In the genomic region with DNA sequence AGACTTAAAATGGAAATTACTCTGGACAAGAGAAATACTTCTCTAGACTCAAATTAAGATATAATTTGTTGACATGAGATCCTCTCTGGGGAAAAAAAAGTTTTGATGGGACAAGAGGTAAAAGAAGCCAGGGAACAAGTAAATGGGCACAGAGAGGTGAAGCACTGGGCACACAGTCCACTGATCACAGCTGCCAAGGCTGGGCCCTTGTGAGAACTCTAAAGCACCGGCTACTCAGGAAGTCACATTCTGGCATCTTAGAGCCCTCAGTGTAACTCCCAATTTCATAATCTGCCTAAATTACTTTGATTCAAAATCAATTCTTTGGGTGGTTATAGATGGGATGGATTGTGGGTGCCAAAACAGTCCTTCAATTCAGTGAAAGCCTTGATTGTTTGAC, we compare ENCODE assay signal across 23 cellular contexts.
DNase-seq lines count a peak whose midpoint lies in the region; ATAC-seq, FAIRE-seq and TF ChIP-seq lines count a peak whose summit lies in the region.
"Had no signal": no experiment of that assay in that cellular context is flagged by ENCODE, and none has a peak within 500 bp of the region (broad histone marks: within the 10 kb centered on the region; RNA-seq: fewer than 3 reads in every experiment).

No MANE protein-coding gene starts in this region.

- H3K4me1 ChIP-seq in SK-N-SH (ENCODE audit: control insufficient read depth in 1 of 2, insufficient read depth in 2 of 2, low read depth in 1 of 2, low read length in 1 of 2) (peaks cover 22 to 24% of the 10 kb centered on the region in 2 experiments; a peak in 3 of 4 replicates), aorta (ENCODE audit: control insufficient read depth in 1 of 2, insufficient read depth in 2 of 2, low read length in 2 of 2) (peaks cover 0 to 3% of the 10 kb centered on the region in 2 donors)
- H3K4me1 ChIP-seq: BLaER1 treated with 17β-estradiol and CSF1 and Interleukin-3, amounts not matched to agents 10 nM and 100 nM; spleen had no signal

- H3K36me3 ChIP-seq in SK-N-SH (replicated peaks in 1 of 2; ENCODE audit: control insufficient read depth in 1 of 2, insufficient read depth in 2 of 2, low read length in 1 of 2): no peaks in the 10 kb centered on the region
- no peaks in the 10 kb centered on the region for H3K36me3 ChIP-seq in aorta (ENCODE audit: control insufficient read depth in 1 of 2, insufficient read depth in 2 of 2, low read length in 1 of 2)
- H3K36me3 ChIP-seq: BLaER1 treated with 17β-estradiol and CSF1 and Interleukin-3, amounts not matched to agents 10 nM and 100 nM; heart left ventricle; spleen had no signal

- H3K4me3 ChIP-seq in SK-N-SH (ENCODE audit: low read depth in 2 of 2, low read length in 1 of 2) (no peak overlapping the region), aorta (ENCODE audit: low read length in 2 of 2) (no peak overlapping the region), dorsolateral prefrontal cortex (no peak overlapping the region)
- H3K4me3 ChIP-seq: BLaER1 treated with 17β-estradiol and CSF1 and Interleukin-3, amounts not matched to agents 10 nM and 100 nM; heart left ventricle; mucosa of descending colon; spleen had no signal

- H4K20me1 ChIP-seq in SK-N-SH (ENCODE audit: insufficient read depth): no peaks in the 10 kb centered on the region
- H4K20me1 ChIP-seq: BLaER1 treated with 17β-estradiol and CSF1 and Interleukin-3, amounts not matched to agents 10 nM and 100 nM had no signal

- no peak overlapping the region for H3K9ac ChIP-seq in SK-N-SH
- H3K9ac ChIP-seq: BLaER1 treated with 17β-estradiol and CSF1 and Interleukin-3, amounts not matched to agents 10 nM and 100 nM had no signal

- peak overlapping the region in 1 of 2 experiments; percentile 89; a peak in 2 of 4 replicates for H3K27ac ChIP-seq in SK-N-SH (ENCODE audit: low read depth in 2 of 2, low read length in 1 of 2)
- no peak overlapping the region for H3K27ac ChIP-seq in aorta (ENCODE audit: low read depth in 1 of 2, low read length in 2 of 2)
- H3K27ac ChIP-seq in dorsolateral prefrontal cortex: no peak overlapping the region
- H3K27ac ChIP-seq: BLaER1 treated with 17β-estradiol and CSF1 and Interleukin-3, amounts not matched to agents 10 nM and 100 nM; heart left ventricle; spleen had no signal

- H3K27me3 ChIP-seq in SK-N-SH (ENCODE audit: insufficient read depth) (no peaks in the 10 kb centered on the region), aorta (ENCODE audit: control insufficient read depth in 1 of 2, insufficient read depth in 2 of 2, low read length in 1 of 2) (no peaks in the 10 kb centered on the region), dorsolateral prefrontal cortex (no peaks in the 10 kb centered on the region)
- H3K27me3 ChIP-seq: BLaER1 treated with 17β-estradiol and CSF1 and Interleukin-3, amounts not matched to agents 10 nM and 100 nM; heart left ventricle; spleen had no signal

- no peak for TF ChIP-seq EP300 in SK-N-SH (IDR thresholded peaks at IDR 0.05; ENCODE audit: borderline replicate concordance in 1 of 2, low read depth in 1 of 2, low read length in 1 of 2)

- FAIRE-seq in frontal cortex (lab: Jason Lieb, UNC): no peak

- POLR2A ChIA-PET in SK-N-SH (lab: Yijun Ruan, JAX): no interaction called here

- intact Hi-C loops in left ventricle myocardium superior (cut with micrococcal nuclease): no loop called here
- intact Hi-C loops in aorta (cut with DNase I): no loop called here
- intact Hi-C loops in dorsolateral prefrontal cortex (cut with DNase I): no loop called here

- no peak overlapping the region for H3K4me2 ChIP-seq in SK-N-SH
- H3K4me2 ChIP-seq: BLaER1 treated with 17β-estradiol and CSF1 and Interleukin-3, amounts not matched to agents 10 nM and 100 nM had no signal

- H3K9me2 ChIP-seq in SK-N-SH: no peaks in the 10 kb centered on the region; the same call in 1 of the 2 replicates

- ATAC-seq in SK-N-SH treated with all-trans-retinoic acid at 6 μM for 48 hours: peak; percentile 59
- ATAC-seq in left ventricle myocardium superior: peak; percentile 80
- ATAC-seq in aorta (ENCODE audit: low FRiP score): peak; percentile 74
- no peak for ATAC-seq in HG03039 (IDR thresholded peaks at IDR 0.05; ENCODE audit: unreplicated experiment)
- ATAC-seq: activated naive CD4-positive, alpha-beta T cell treated with anti-CD3 and anti-CD28 coated beads, Interleukin-2, amount 50 U/mL, for 72 hours; left lobe of liver; mucosa of descending colon had no signal

- H2AFZ ChIP-seq in SK-N-SH (ENCODE audit: low read depth): no peak overlapping the region

- TF ChIP-seq CTCF in SK-N-SH (IDR thresholded peaks at IDR 0.05) (no peak), dorsolateral prefrontal cortex (IDR thresholded peaks at IDR 0.05 in 54 of 56, conservative IDR thresholded peaks at IDR 0.05 in 2 of 56; ENCODE audit: low read depth in 1 of 56, partially characterized antibody in 56 of 56) (no peak)

- no peak for DNase-seq in SK-N-SH
- peak; percentile 47 for DNase-seq in NCI-H524 treated with DMSO at 0.1 percent for 48 hours (lab: John Stamatoyannopoulos, UW)
- DNase-seq in left ventricle myocardium superior: peak; percentile 65
- DNase-seq in aorta: peak in 1 of 2 donors; percentile 62
- DNase-seq in frontal cortex (ENCODE audit: low spot score in 2 of 2): no peak
- DNase-seq in dorsolateral prefrontal cortex: no peak
- DNase-seq: ACHN; activated CD4-positive, alpha-beta T cell treated with anti-CD3 and anti-CD28 coated beads for 48 hours; endodermal cell; mucosa of descending colon; NCI-H1930; NCI-H510A; OCI-M1; SIG-M5; spleen; stimulated activated CD4-positive, alpha-beta T cell treated with anti-CD3 and anti-CD28 coated beads, Interleukin-4, amount 100 ng/mL, for 4 hours; T-helper 1 cell had no signal

- no peaks in the 10 kb centered on the region for H3K79me2 ChIP-seq in SK-N-SH (ENCODE audit: insufficient read depth)

- WGBS in SK-N-SH (ENCODE audit: low lambda C conversion rate): 27% methylated on average over 1 of the region's 1 CpG
- WGBS in aorta, 2 donors: 3 to 4% methylated on average over 1 of the region's 1 CpG

- TF ChIP-seq RAD21 in SK-N-SH (IDR thresholded peaks at IDR 0.05; ENCODE audit: low read length): no peak

- H3F3A ChIP-seq in SK-N-SH (replicated peaks; ENCODE audit: insufficient read depth): peaks cover 13% of the 10 kb centered on the region

- CTCF ChIA-PET in SK-N-SH (lab: Yijun Ruan, JAX): interaction anchor here (0.7 to 1.7 kb wide), 8 partner anchors 12 to 1066 kb away, joined by 3 to 7 read pairs (median 3); no protein-coding TSS in a partner anchor

- H3K9me3 ChIP-seq in SK-N-SH: no peaks in the 10 kb centered on the region
- no peaks in the 10 kb centered on the region for H3K9me3 ChIP-seq in aorta (ENCODE audit: control insufficient read depth, low read length)
- H3K9me3 ChIP-seq: BLaER1 treated with 17β-estradiol and CSF1 and Interleukin-3, amounts not matched to agents 10 nM and 100 nM; heart left ventricle; mucosa of descending colon; spleen had no signal

TF ChIP-seq in SK-N-SH treated with all-trans-retinoic acid at 6 μM for 48 hours, 23 proteins besides CTCF, POLR2A, EP300 and RAD21:
- peak; percentile 63; the same call in 1 of the 2 replicates for TF ChIP-seq ISL1 (CRISPR knock-in tag; IDR thresholded peaks at IDR 0.05)
- no peak for TF ChIP-seq ZNF8 (CRISPR knock-in tag; IDR thresholded peaks at IDR 0.05)

TF ChIP-seq in SK-N-SH, 30 proteins besides CTCF, POLR2A, EP300 and RAD21:
- TF ChIP-seq RCOR1 (IDR thresholded peaks at IDR 0.05; ENCODE audit: low read length): no peak

Comparison
In these comparisons a context has a peak if more than half of its experiments do, and no peak if none do; other contexts are left out.
1. DNase-seq: peak in NCI-H524 treated with DMSO at 0.1 percent for 48 hours (single experiment) and left ventricle myocardium superior (single experiment); none in SK-N-SH (single experiment), frontal cortex (0 of 2) and dorsolateral prefrontal cortex (0 of 10).